10 cellular contexts compared by ENCODE assay signal in genomic region chr7:30172451-30172850, GRCh38. TPM values are rescaled to one million over a fixed set of nuclear protein-coding genes. Genes with fewer than 3 reads are reported as not detected.
A peak's percentile ranks its signal among the peaks of the same experiment; 100 is the strongest.
DNase-seq lines count a peak whose midpoint lies in the region; ATAC-seq and TF ChIP-seq lines count a peak whose summit lies in the region.
"Had no signal": no experiment of that assay in that cellular context is flagged by ENCODE, and none has a peak within 500 bp of the region (broad histone marks: within the 10 kb centered on the region; RNA-seq: fewer than 3 reads in every experiment).

No MANE protein-coding gene starts in this region.

- POLR2A ChIA-PET in Panc1 (lab: Charles Lee): no interaction called here

- no TSS peak for BruUV-seq in Panc1 (replicated peaks; lab: Mats Ljungman, UMichigan)

- intact Hi-C loops in Panc1 (cut with micrococcal nuclease; ENCODE audit: unreplicated experiment): no loop called here
- intact Hi-C loops in left lung (cut with DNase I): loop anchor here in 1 of 2 donors (10.0 kb wide), 1 partner anchor 252 kb away; no protein-coding TSS in a partner anchor

- H3K36me3 ChIP-seq in Panc1 (ENCODE audit: control insufficient read depth, insufficient read depth, low read length) (no peaks in the 10 kb centered on the region), left lung (no peaks in the 10 kb centered on the region)

- peak; percentile 50; the same call in 1 of the 2 replicates for ATAC-seq in Panc1
- peak; percentile 79 for ATAC-seq in esophagus mucosa
- no peak for ATAC-seq in left lung
- no peak for ATAC-seq in GM19328 (IDR thresholded peaks at IDR 0.05; ENCODE audit: unreplicated experiment)

- CTCF ChIA-PET in Panc1 (lab: Charles Lee): interaction anchor here (1.4 kb wide), 1 partner anchor 8 kb away, joined by 4 read pairs; no protein-coding TSS in a partner anchor

- peak; percentile 99 for DNase-seq in DMS 273 treated with DMSO at 0.1 percent for 48 hours (lab: John Stamatoyannopoulos, UW)
- no peak for DNase-seq in DMS 273 (lab: John Stamatoyannopoulos, UW; ENCODE audit: unreplicated experiment)
- DNase-seq in Panc1 (ENCODE audit: low read depth, low spot score): no peak
- DNase-seq in left lung: no peak
- DNase-seq in cerebellum (ENCODE audit: low spot score): no peak
- DNase-seq: 8988T; activated T-cell treated with anti-CD3 and anti-CD28 coated beads, Interleukin-2, amount 50 U/mL, for 24 hours had no signal

- H3K9me3 ChIP-seq in Panc1 (ENCODE audit: control insufficient read depth, insufficient read depth, low read depth, low read length) (no peaks in the 10 kb centered on the region), left lung (no peaks in the 10 kb centered on the region)

- H3K4me1 ChIP-seq in Panc1 (ENCODE audit: control insufficient read depth, insufficient read depth, low read length) (no peaks in the 10 kb centered on the region), left lung (peaks cover 3 to 79% of the 10 kb centered on the region in 2 donors)

- TF ChIP-seq CTCF in Panc1 (IDR thresholded peaks at IDR 0.05) (no peak), left lung (IDR thresholded peaks at IDR 0.05) (no peak)

- H3K27me3 ChIP-seq in Panc1 (ENCODE audit: control insufficient read depth, insufficient read depth, low read length): peaks cover 2% of the 10 kb centered on the region; the same call in 1 of the 2 replicates
- no peaks in the 10 kb centered on the region for H3K27me3 ChIP-seq in left lung

- H3K27ac ChIP-seq in Panc1 (ENCODE audit: low read length) (no peak overlapping the region), skin epidermis (peak overlapping the region in 20 of 21 experiments; percentile 2 to 83 (median 58)), left lung (peak overlapping the region in 1 of 2 donors; percentile 43)

- H3K4me3 ChIP-seq in Panc1 (ENCODE audit: low read depth in 2 of 2, low read length in 2 of 2) (no peak overlapping the region), skin epidermis (no peak overlapping the region), left lung (no peak overlapping the region)

- in situ Hi-C loops in Panc1 (cut with HindIII; ENCODE audit: low pct_unique_long_range_greater_than_20kb, low sequenced_read_pairs): no loop called here

RNA-seq across cellular contexts. Expression of gene MTURN, which starts 37.7 kb away (rescaled TPM):
- total RNA-seq in Panc1 (2021; ENCODE audit: unreplicated experiment) (1.2 TPM), esophagus mucosa (6.1 TPM), left lung (10 to 100 TPM; 15.6 to 18.2 TPM), cerebellum (137 TPM)
- polyA plus RNA-seq in Panc1 (2012; ENCODE audit: insufficient read length): 1.6 TPM

Comparison
In these comparisons a context has a peak if more than half of its experiments do, and no peak if none do; other contexts are left out.
1. ATAC-seq: peak in Panc1 (single experiment) and esophagus mucosa (single experiment); none in left lung (single experiment) and GM19328 (single experiment).